Comparison of ENCODE assay signal across 19 cellular contexts in the genomic region with DNA sequence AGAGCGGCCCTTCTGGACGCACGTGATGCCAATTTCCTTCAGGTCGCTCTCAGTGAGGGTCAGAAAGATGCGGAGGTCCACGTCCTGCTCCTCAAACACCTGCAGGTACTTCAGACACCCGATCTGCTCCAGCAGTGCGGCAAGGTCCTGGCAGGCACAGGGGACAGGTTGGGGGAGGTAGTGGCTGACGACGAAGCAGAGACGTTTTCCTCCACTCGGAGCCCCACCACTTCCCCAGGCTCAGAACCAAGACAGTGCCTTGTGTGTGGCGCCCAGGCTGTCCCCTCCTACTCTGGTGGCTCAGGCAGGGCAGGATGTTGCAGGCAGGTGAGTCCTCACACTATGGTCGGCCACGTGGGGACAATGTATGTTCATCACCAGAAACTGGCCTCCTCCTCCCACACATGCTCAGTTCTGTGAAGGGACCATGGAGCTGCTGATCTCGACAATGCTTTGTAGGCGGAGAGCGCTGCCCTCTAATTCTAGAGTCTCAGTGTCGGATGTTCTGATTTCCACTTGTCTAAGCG. TPM values are rescaled to one million over a fixed set of nuclear protein-coding genes. Genes with fewer than 3 reads are reported as not detected.
DNase-seq lines count a peak whose midpoint lies in the region; ATAC-seq, FAIRE-seq and TF ChIP-seq lines count a peak whose summit lies in the region.
"Had no signal": no experiment of that assay in that cellular context is flagged by ENCODE, and none has a peak within 500 bp of the region (broad histone marks: within the 10 kb centered on the region; RNA-seq: fewer than 3 reads in every experiment).

No MANE protein-coding gene starts in this region.

- H3K27ac Mint-ChIP-seq in Calu3 (ENCODE audit: unreplicated experiment), result peak overlapping the region; percentile 39

- TF ChIP-seq POLR2A in NB4 (IDR thresholded peaks at IDR 0.05; ENCODE audit: extremely low read depth, insufficient read length), result no peak

- DNase-seq in Calu3 (no peak), NB4 (ENCODE audit: low read depth) (peak; percentile 7), RWPE2 (ENCODE audit: low spot score) (peak; percentile 60), kidney (peak; percentile 47), omental fat pad (ENCODE audit: low spot score) (no peak), NCI-H510A treated with DMSO at 0.1 percent for 48 hours (lab: John Stamatoyannopoulos, UW) (no peak)
- DNase-seq: ACHN, C1 segment of cervical spinal cord, DMS79 treated with DMSO at 0.1 percent for 48 hours, GOT3, NCI-H146, NCI-H2081 treated with DMSO at 0.1 percent for 48 hours, NCI-H510A, NCI-H774, T-helper 2 cell had no signal

- no peaks in the 10 kb centered on the region for H3K27me3 Mint-ChIP-seq in Calu3 (ENCODE audit: unreplicated experiment)

- H3K4me1 ChIP-seq in RWPE2 (ENCODE audit: insufficient read depth, poor library complexity, severe bottlenecking), result no peaks in the 10 kb centered on the region
- peaks cover 24 to 39% of the 10 kb centered on the region in 2 donors for H3K4me1 ChIP-seq in kidney (ENCODE audit: control insufficient read depth in 1 of 2, insufficient read depth in 1 of 2, low read depth in 1 of 2, low read length in 2 of 2)

- H3K4me1 Mint-ChIP-seq in Calu3 (ENCODE audit: low read depth, unreplicated experiment), result peaks cover 13% of the 10 kb centered on the region

- H3K4me3 ChIP-seq in NB4 (ENCODE audit: low read depth, low read length) (no peak overlapping the region), RWPE2 (ENCODE audit: severe bottlenecking) (no peak overlapping the region), kidney (ENCODE audit: low read length in 2 of 2) (no peak overlapping the region)
- H3K4me3 ChIP-seq: SJSA1 had no signal

- H3K4me3 Mint-ChIP-seq in Calu3 (ENCODE audit: low read depth, unreplicated experiment), result no peak overlapping the region

- TF ChIP-seq CTCF in Calu3 (IDR thresholded peaks at IDR 0.05; ENCODE audit: unreplicated experiment), result no peak
- no peak for TF ChIP-seq CTCF in NB4 (IDR thresholded peaks at IDR 0.05; ENCODE audit: low read depth, low read length)
- no peak for TF ChIP-seq CTCF in RWPE2 (IDR thresholded peaks at IDR 0.05; ENCODE audit: poor library complexity, severe bottlenecking)
- no peak for TF ChIP-seq CTCF in kidney (IDR thresholded peaks at IDR 0.05; ENCODE audit: borderline replicate concordance, extremely low read depth, insufficient read depth)
- no peak for TF ChIP-seq CTCF in omental fat pad (IDR thresholded peaks at IDR 0.05)

- CTCF ChIA-PET in Calu3 (lab: Charles Lee), result interaction anchor here (0.6 kb wide), 2 partner anchors 235 to 324 kb away, joined by 5 read pairs; no protein-coding TSS in a partner anchor

- ATAC-seq in RWPE2 (ENCODE audit: low read depth) (no peak), HG02610 (IDR thresholded peaks at IDR 0.05; ENCODE audit: unreplicated experiment) (no peak), omental fat pad (ENCODE audit: low FRiP score) (no peak), GM18520 (IDR thresholded peaks at IDR 0.05; ENCODE audit: unreplicated experiment) (no peak)
- ATAC-seq: HepG2 had no signal

- H3K9me3 Mint-ChIP-seq in Calu3 (ENCODE audit: low read depth, unreplicated experiment), result no peaks in the 10 kb centered on the region

- no TSS peak for BruUV-seq in Calu3 (replicated peaks; lab: Mats Ljungman, UMichigan)

- H3K27ac ChIP-seq in RWPE2 (ENCODE audit: poor library complexity, severe bottlenecking), result no peak overlapping the region
- H3K27ac ChIP-seq in kidney (ENCODE audit: low read depth in 2 of 2, low read length in 2 of 2), result no peak overlapping the region
- H3K27ac ChIP-seq: SJSA1 had no signal

- peaks cover 51% of the 10 kb centered on the region for H3K36me3 ChIP-seq in RWPE2 (ENCODE audit: low read depth)
- H3K36me3 ChIP-seq in kidney (ENCODE audit: control insufficient read depth in 1 of 2, insufficient read depth in 2 of 2, low read length in 2 of 2), result peaks cover 16 to 35% of the 10 kb centered on the region in 2 donors

- no peaks in the 10 kb centered on the region for H3K9me3 ChIP-seq in RWPE2 (ENCODE audit: severe bottlenecking)
- H3K9me3 ChIP-seq in kidney (ENCODE audit: control insufficient read depth in 1 of 2, low read length in 2 of 2), result no peaks in the 10 kb centered on the region
- H3K9me3 ChIP-seq: SJSA1 had no signal

- intact Hi-C loops in Calu3 (cut with micrococcal nuclease; ENCODE audit: unreplicated experiment) (no loop called here), kidney (cut with DNase I) (no loop called here)

- H3K36me3 Mint-ChIP-seq in Calu3 (ENCODE audit: insufficient read depth, unreplicated experiment), result peaks cover 69% of the 10 kb centered on the region

- no peak for FAIRE-seq in kidney (lab: Jason Lieb, UNC)
- FAIRE-seq: HepG2 had no signal

- H3K9ac ChIP-seq in kidney (ENCODE audit: low read length in 2 of 2), result no peak overlapping the region

- H3K27me3 ChIP-seq in RWPE2 (ENCODE audit: insufficient read depth, poor library complexity, severe bottlenecking), result no peaks in the 10 kb centered on the region
- H3K27me3 ChIP-seq: SJSA1 had no signal

RNA-seq across cellular contexts. Expression of a gene that starts 5.7 kb away (rescaled TPM):
- total RNA-seq in Calu3 (2022), result 30.6 and 32.6 TPM in 2 replicates
- total RNA-seq in kidney, result 30.6 TPM
- 69.4 TPM for polyA plus RNA-seq in kidney (ENCODE audit: insufficient read depth, low read depth, low replicate concordance)
- 10 to 100 TPM; 12.4 to 26.8 (median 20.9) TPM for total RNA-seq in omental fat pad

RNA-seq across cellular contexts. Expression of a gene that starts 35.0 kb away (rescaled TPM):
- total RNA-seq in Calu3 (2022), result 44.7 and 46.9 TPM in 2 replicates
- 27.6 TPM for total RNA-seq in kidney
- polyA plus RNA-seq in kidney (ENCODE audit: insufficient read depth, low read depth, low replicate concordance), result 20.7 TPM
- 10 to 100 TPM; 12.6 to 24.1 (median 17.2) TPM for total RNA-seq in omental fat pad

RNA-seq across cellular contexts. Expression of a gene that starts 35.2 kb away (rescaled TPM):
- total RNA-seq in Calu3 (2022), result 0.27 and 1.8 TPM in 2 replicates
- 1.8 TPM for total RNA-seq in kidney
- polyA plus RNA-seq in kidney (ENCODE audit: insufficient read depth, low read depth, low replicate concordance), result 4.0 TPM
- 1 to 10 TPM in 2 of 4 donors, under 1 TPM in 2; 0.31 to 1.1 (median 0.87) TPM for total RNA-seq in omental fat pad
- polyA plus RNA-seq: HepG2 had no signal

Comparison
In these comparisons a context has a peak if more than half of its experiments do, and no peak if none do; other contexts are left out.
1. DNase-seq: peak in NB4 (single experiment), RWPE2 (single experiment) and kidney (single experiment); none in Calu3 (single experiment), omental fat pad (single experiment) and NCI-H510A treated with DMSO at 0.1 percent for 48 hours (single experiment).